25 cellular contexts compared by ENCODE assay signal in the genomic region with DNA sequence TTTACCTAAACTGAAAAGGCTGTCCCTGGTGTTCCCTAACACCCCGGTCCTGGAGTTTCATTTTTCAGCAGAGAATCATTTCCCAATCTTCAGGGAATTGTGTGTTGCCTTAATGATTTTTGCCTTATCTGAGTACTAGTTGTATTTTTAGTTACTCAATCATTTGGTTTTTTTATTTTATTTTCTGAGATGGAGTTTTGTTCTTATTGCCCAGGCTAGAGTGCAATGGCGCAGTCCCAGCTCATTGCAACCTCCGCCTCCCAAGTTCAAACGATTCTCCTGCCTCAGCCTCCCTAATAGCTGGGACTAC. TPM values are rescaled to one million over a fixed set of nuclear protein-coding genes. Genes with fewer than 3 reads are reported as not detected.
A peak's percentile ranks its signal among the peaks of the same experiment; 100 is the strongest.
DNase-seq lines count a peak whose midpoint lies in the region; TF ChIP-seq lines count a peak whose summit lies in the region.
"Had no signal": no experiment of that assay in that cellular context is flagged by ENCODE, and none has a peak within 500 bp of the region (broad histone marks: within the 10 kb centered on the region; RNA-seq: fewer than 3 reads in every experiment).

No MANE protein-coding gene starts in this region.

- TF ChIP-seq CTCF in RWPE1 (conservative IDR thresholded peaks at IDR 0.05; ENCODE audit: low read depth), result no peak
- TF ChIP-seq CTCF in neutrophil (IDR thresholded peaks at IDR 0.05), result no peak
- no peak for TF ChIP-seq CTCF in endodermal cell (conservative IDR thresholded peaks at IDR 0.05)

- no peak for DNase-seq in RWPE1 (ENCODE audit: low spot score)
- no peak for DNase-seq in endodermal cell
- no peak for DNase-seq in NK-92 (lab: John Stamatoyannopoulos, UW; ENCODE audit: unreplicated experiment)
- no peak for DNase-seq in MV-4-11 (lab: John Stamatoyannopoulos, UW)
- DNase-seq: activated CD4-positive, alpha-beta T cell treated with anti-CD3 and anti-CD28 coated beads for 36 hours; activated CD8-positive, alpha-beta memory T cell treated with anti-CD3 and anti-CD28 coated beads for 24 hours; activated gamma-delta T cell; activated T-cell treated with anti-CD3 and anti-CD28 coated beads, Interleukin-2, amount 50 U/mL, for 1 hour; brain microvascular endothelial cell; CD4-positive, alpha-beta T cell; effector CD8-positive, alpha-beta T cell; foreskin melanocyte; HCEC 1CT; NCI-H1694 treated with DMSO at 0.1 percent for 48 hours; NCI-H526; stimulated activated CD4-positive, alpha-beta T cell treated with anti-CD3 and anti-CD28 coated beads, Interleukin-15, amount 100 ng/mL, for 24 hours; stimulated activated naive CD8-positive, alpha-beta T cell treated with anti-CD3 and anti-CD28 coated beads, Interleukin-15, amount 100 ng/mL, for 72 hours; T-helper 2 cell; transverse colon had no signal

- peaks cover 2 to 34% (median 8%) of the 10 kb centered on the region in 11 experiments; a peak in 15 of 22 replicates for H4K20me1 ChIP-seq in BLaER1 treated with 17β-estradiol and CSF1 and Interleukin-3, amounts not matched to agents 10 nM and 100 nM

- H3K9me3 ChIP-seq in BLaER1 treated with 17β-estradiol and CSF1 and Interleukin-3, amounts not matched to agents 10 nM and 100 nM (replicated peaks in 1 of 11), result no peaks in the 10 kb centered on the region
- H3K9me3 ChIP-seq in neutrophil (no peaks in the 10 kb centered on the region), endodermal cell (ENCODE audit: control insufficient read depth, low read length) (no peaks in the 10 kb centered on the region)
- H3K9me3 ChIP-seq: left lung, transverse colon had no signal

- POLR2A ChIA-PET in RWPE1 (lab: Yijun Ruan, JAX; ENCODE audit: low non-redundant PET), result interaction anchor here (0.7 kb wide), 1 partner anchor 15 kb away, joined by 5 read pairs; no protein-coding TSS in a partner anchor

- H3K4me2 ChIP-seq in BLaER1 treated with 17β-estradiol and CSF1 and Interleukin-3, amounts not matched to agents 10 nM and 100 nM, result peak overlapping the region; percentile 53 to 81 (median 70)
- H3K4me2 ChIP-seq: hepatocyte had no signal

- no peaks in the 10 kb centered on the region for H3K27me3 ChIP-seq in BLaER1 treated with 17β-estradiol and CSF1 and Interleukin-3, amounts not matched to agents 10 nM and 100 nM
- H3K27me3 ChIP-seq in neutrophil (no peaks in the 10 kb centered on the region), endodermal cell (ENCODE audit: control insufficient read depth, insufficient read depth, low read length, poor library complexity, severe bottlenecking) (no peaks in the 10 kb centered on the region)
- H3K27me3 ChIP-seq: brain microvascular endothelial cell, hepatocyte, left lung, transverse colon had no signal

- CTCF ChIA-PET in RWPE1 (lab: Yijun Ruan, JAX), result no interaction called here

- H3K27ac ChIP-seq in BLaER1 treated with 17β-estradiol and CSF1 and Interleukin-3, amounts not matched to agents 10 nM and 100 nM, result peak overlapping the region in 6 of 11 experiments; percentile 9 to 49 (median 24); a peak in 5 of 22 replicates
- H3K27ac ChIP-seq in RWPE1 (peak overlapping the region; percentile 71; the same call in 1 of the 2 replicates), neutrophil (peak overlapping the region; percentile 49), endodermal cell (ENCODE audit: low read depth, low read length) (no peak overlapping the region)
- H3K27ac ChIP-seq: brain microvascular endothelial cell, hepatocyte, transverse colon had no signal

- no peaks in the 10 kb centered on the region for H3K9me3 Mint-ChIP-seq in endodermal cell
- H3K9me3 Mint-ChIP-seq: CD4-positive, alpha-beta T cell; natural killer cell treated with Interleukin-12 subunit alpha and Interleukin-12 subunit beta and Interleukin-15 and Interleukin-18, amount 100 ng/mL, for 72 hours; stimulated activated naive CD8-positive, alpha-beta T cell treated with anti-CD3 and anti-CD28 coated beads, Interleukin-15, amount 100 ng/mL, for 72 hours had no signal

- H3K36me3 Mint-ChIP-seq in endodermal cell (ENCODE audit: low read depth), result peaks cover 60% of the 10 kb centered on the region
- H3K36me3 Mint-ChIP-seq: natural killer cell treated with Interleukin-12 subunit alpha and Interleukin-12 subunit beta and Interleukin-15 and Interleukin-18, amount 100 ng/mL, for 72 hours had no signal

- no peaks in the 10 kb centered on the region for H3K4me1 Mint-ChIP-seq in endodermal cell
- H3K4me1 Mint-ChIP-seq: activated CD4-positive, alpha-beta T cell treated with anti-CD3 and anti-CD28 coated beads for 36 hours had no signal

- 92% methylated on average over 2 to 4 of the region's 4 CpGs for WGBS in endodermal cell (ENCODE audit: insufficient coverage in 1 of 2, insufficient read length in 1 of 2), 2 experiments

- peaks cover 43 to 68% (median 54%) of the 10 kb centered on the region in 10 experiments for H3K4me1 ChIP-seq in BLaER1 treated with 17β-estradiol and CSF1 and Interleukin-3, amounts not matched to agents 10 nM and 100 nM
- H3K4me1 ChIP-seq in neutrophil (ENCODE audit: control insufficient read depth in 1 of 2, insufficient read depth in 1 of 2, low read depth in 1 of 2, low read length in 1 of 2), result peaks cover 0 to 6% of the 10 kb centered on the region in 2 experiments
- H3K4me1 ChIP-seq in endodermal cell (ENCODE audit: control insufficient read depth, insufficient read depth, low read length), result no peaks in the 10 kb centered on the region

- no peak overlapping the region for H3K4me3 Mint-ChIP-seq in endodermal cell
- H3K4me3 Mint-ChIP-seq: activated CD4-positive, alpha-beta T cell treated with anti-CD3 and anti-CD28 coated beads for 36 hours; CD4-positive, alpha-beta T cell; natural killer cell treated with Interleukin-12 subunit alpha and Interleukin-12 subunit beta and Interleukin-15 and Interleukin-18, amount 100 ng/mL, for 72 hours; stimulated activated naive CD8-positive, alpha-beta T cell treated with anti-CD3 and anti-CD28 coated beads, Interleukin-15, amount 100 ng/mL, for 72 hours had no signal

- no peak overlapping the region for H3K27ac Mint-ChIP-seq in endodermal cell
- H3K27ac Mint-ChIP-seq: activated CD4-positive, alpha-beta T cell treated with anti-CD3 and anti-CD28 coated beads for 36 hours; CD4-positive, alpha-beta T cell; natural killer cell treated with Interleukin-12 subunit alpha and Interleukin-12 subunit beta and Interleukin-15 and Interleukin-18, amount 100 ng/mL, for 72 hours; stimulated activated naive CD8-positive, alpha-beta T cell treated with anti-CD3 and anti-CD28 coated beads, Interleukin-15, amount 100 ng/mL, for 72 hours had no signal

- peaks cover 50 to 66% (median 58%) of the 10 kb centered on the region in 11 experiments for H3K36me3 ChIP-seq in BLaER1 treated with 17β-estradiol and CSF1 and Interleukin-3, amounts not matched to agents 10 nM and 100 nM
- H3K36me3 ChIP-seq in neutrophil (peaks cover 40% of the 10 kb centered on the region), endodermal cell (ENCODE audit: control insufficient read depth, insufficient read depth, low read length) (peaks cover 34% of the 10 kb centered on the region)
- H3K36me3 ChIP-seq: transverse colon had no signal

- no peaks in the 10 kb centered on the region for H3K27me3 Mint-ChIP-seq in endodermal cell (ENCODE audit: insufficient read depth)
- H3K27me3 Mint-ChIP-seq: activated CD4-positive, alpha-beta T cell treated with anti-CD3 and anti-CD28 coated beads for 36 hours; CD4-positive, alpha-beta T cell; natural killer cell treated with Interleukin-12 subunit alpha and Interleukin-12 subunit beta and Interleukin-15 and Interleukin-18, amount 100 ng/mL, for 72 hours; stimulated activated naive CD8-positive, alpha-beta T cell treated with anti-CD3 and anti-CD28 coated beads, Interleukin-15, amount 100 ng/mL, for 72 hours had no signal

- peak overlapping the region in 8 of 11 experiments; percentile 11 to 49 (median 26); a peak in 6 of 22 replicates for H3K9ac ChIP-seq in BLaER1 treated with 17β-estradiol and CSF1 and Interleukin-3, amounts not matched to agents 10 nM and 100 nM
- H3K9ac ChIP-seq in endodermal cell (ENCODE audit: extremely low read depth, low read length, poor library complexity, severe bottlenecking), result no peak overlapping the region

- no peak overlapping the region for H3K4me3 ChIP-seq in BLaER1 treated with 17β-estradiol and CSF1 and Interleukin-3, amounts not matched to agents 10 nM and 100 nM
- no peak overlapping the region for H3K4me3 ChIP-seq in neutrophil (ENCODE audit: low read depth in 1 of 2, low read length in 1 of 2)
- no peak overlapping the region for H3K4me3 ChIP-seq in endodermal cell (ENCODE audit: low read length)
- H3K4me3 ChIP-seq: hepatocyte, left lung, SK-N-MC, transverse colon had no signal

RNA-seq across cellular contexts. Expression of gene CCS, which starts 7.9 kb away (rescaled TPM):
- total RNA-seq in endodermal cell, result 10 to 100 TPM; 62.9 to 64.7 TPM
- polyA plus RNA-seq in endodermal cell (2013, experiment 1 of 2), result 58.9 TPM
- 51.7 TPM for polyA plus RNA-seq in endodermal cell (2013, experiment 2 of 2)

RNA-seq across cellular contexts. Expression of gene CCDC87, which starts 8.0 kb away (rescaled TPM):
- 1 to 10 TPM in 1 of 2 donors, under 1 TPM in 1; 0.84 to 1.5 TPM for total RNA-seq in endodermal cell
- polyA plus RNA-seq in endodermal cell (2013, experiment 1 of 2), result 0.25 TPM
- 0.29 TPM for polyA plus RNA-seq in endodermal cell (2013, experiment 2 of 2)
- total RNA-seq: natural killer cell treated with Interleukin-12 subunit alpha and Interleukin-12 subunit beta and Interleukin-15 and Interleukin-18, amount 100 ng/mL, for 72 hours had no signal
- polyA plus RNA-seq: hepatocyte had no signal

RNA-seq across cellular contexts. Expression of gene RBM14, which starts 15.6 kb away (rescaled TPM):
- 100 to 1,000 TPM in 1 of 2 donors, 10 to 100 TPM in 1; 90.0 to 110 TPM for total RNA-seq in endodermal cell
- 49.3 TPM for polyA plus RNA-seq in endodermal cell (2013, experiment 1 of 2)
- 38.8 TPM for polyA plus RNA-seq in endodermal cell (2013, experiment 2 of 2)

RNA-seq across cellular contexts. Expression of gene CTSF, which starts 32.5 kb away (rescaled TPM):
- total RNA-seq in endodermal cell, result 10 to 100 TPM in 1 of 2 donors, 1 to 10 TPM in 1; 5.0 to 18.6 TPM
- polyA plus RNA-seq in endodermal cell (2013, experiment 1 of 2), result 8.6 TPM
- 7.7 TPM for polyA plus RNA-seq in endodermal cell (2013, experiment 2 of 2)

RNA-seq across cellular contexts. Expression of gene RBM4, which starts 37.6 kb away (rescaled TPM):
- 100 to 1,000 TPM; 151 to 191 TPM for total RNA-seq in endodermal cell
- 176 TPM for polyA plus RNA-seq in endodermal cell (2013, experiment 1 of 2)
- polyA plus RNA-seq in endodermal cell (2013, experiment 2 of 2), result 157 TPM
